ENCODE assay signal across 8 cellular contexts in the genomic region with DNA sequence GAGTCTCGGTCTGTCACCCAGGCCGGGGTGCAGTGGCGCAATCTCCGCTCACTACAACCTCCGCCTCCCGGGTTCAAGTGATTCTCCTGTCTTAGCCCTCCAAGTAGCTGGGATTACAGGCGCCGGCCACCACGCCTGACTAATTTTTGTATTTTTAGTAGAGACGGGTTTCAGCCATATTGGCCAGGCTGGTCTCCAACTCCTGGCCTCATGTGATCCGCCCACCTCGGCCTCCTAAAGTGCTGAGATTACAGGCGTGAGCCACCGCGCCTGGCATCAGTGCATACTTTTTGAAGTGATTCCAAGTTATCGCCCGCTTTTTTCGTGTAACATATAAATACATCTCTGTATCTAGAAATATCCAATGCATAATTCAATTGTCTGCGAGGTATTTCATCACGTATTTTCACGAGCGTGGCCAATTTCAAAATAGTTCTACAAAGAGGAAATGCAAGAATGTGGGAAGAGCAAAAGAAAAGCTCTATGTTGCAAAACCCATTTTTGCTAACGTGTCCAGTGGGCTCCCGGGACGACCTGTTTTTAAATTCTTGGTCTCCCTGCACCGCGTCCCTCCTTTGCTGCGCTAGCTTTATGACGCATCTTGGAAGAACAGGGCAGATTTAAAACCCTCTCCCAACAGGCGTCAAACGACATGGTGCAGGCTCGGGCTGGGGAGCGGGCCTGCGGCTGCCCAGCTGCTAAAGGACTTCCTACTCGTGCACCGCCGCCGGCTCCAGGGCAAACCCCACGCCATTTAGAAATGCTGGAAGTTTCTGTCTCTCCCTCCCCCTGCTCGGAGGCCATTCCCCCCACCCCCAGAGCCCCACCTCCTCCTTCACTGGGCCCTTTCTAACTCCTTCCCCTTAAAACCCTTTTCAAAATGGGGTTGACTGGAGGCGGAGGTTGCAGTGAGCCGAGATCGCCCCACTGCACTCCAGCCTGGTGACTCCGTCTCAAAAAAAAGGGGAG. TPM values are rescaled to one million over a fixed set of nuclear protein-coding genes. Genes with fewer than 3 reads are reported as not detected.
DNase-seq lines count a peak whose midpoint lies in the region; ATAC-seq and TF ChIP-seq lines count a peak whose summit lies in the region.

No MANE protein-coding gene starts in this region.

- H3K27ac ChIP-seq in CD8-positive, alpha-beta T cell (ENCODE audit: low read depth, low read length): no peak overlapping the region
- peak overlapping the region; percentile 86 for H3K27ac ChIP-seq in foreskin keratinocyte
- peak overlapping the region; percentile 72 for H3K27ac ChIP-seq in naive thymus-derived CD4-positive, alpha-beta T cell (ENCODE audit: low read depth, low read length)

- no peaks in the 10 kb centered on the region for H3K36me3 ChIP-seq in CD8-positive, alpha-beta T cell (ENCODE audit: insufficient read depth, low read length)
- H3K36me3 ChIP-seq in naive thymus-derived CD4-positive, alpha-beta T cell (ENCODE audit: control insufficient read depth in 2 of 3, insufficient read depth in 3 of 3, low read length in 3 of 3): peaks cover 0 to 5% (median 0%) of the 10 kb centered on the region in 3 experiments

- POLR2A ChIA-PET in CD8-positive, alpha-beta T cell (lab: Charles Lee): interaction anchor here (0.6 to 3.9 kb wide), 6 partner anchors 18 to 41 kb away, joined by 3 to 22 read pairs (median 6); no protein-coding TSS in a partner anchor
- POLR2A ChIA-PET in activated CD8-positive, alpha-beta T cell treated with anti-CD3 and anti-CD28 coated beads for 36 hours (lab: Charles Lee): interaction anchor here (0.5 to 1.5 kb wide), 4 partner anchors 10 to 631 kb away, joined by 3 to 5 read pairs (median 4); partner anchors contain the start of gene PAXBP1
- POLR2A ChIA-PET in naive thymus-derived CD4-positive, alpha-beta T cell (lab: Charles Lee): interaction anchor here (0.5 to 3.9 kb wide), 7 partner anchors 17 to 715 kb away, joined by 3 to 35 read pairs (median 6); partner anchors contain the start of gene IFNAR1

- no peaks in the 10 kb centered on the region for H3K9me3 Mint-ChIP-seq in CD8-positive, alpha-beta T cell
- no peaks in the 10 kb centered on the region for H3K9me3 Mint-ChIP-seq in HFFc6
- no peaks in the 10 kb centered on the region for H3K9me3 Mint-ChIP-seq in activated CD8-positive, alpha-beta T cell treated with anti-CD3 and anti-CD28 coated beads for 36 hours
- H3K9me3 Mint-ChIP-seq in naive thymus-derived CD4-positive, alpha-beta T cell: peaks cover 0 to 3% (median 0%) of the 10 kb centered on the region in 11 donors

- peak overlapping the region; percentile 50 for H3K4me3 ChIP-seq in CD8-positive, alpha-beta T cell (ENCODE audit: low read depth, low read length)
- H3K4me3 ChIP-seq in naive thymus-derived CD4-positive, alpha-beta T cell (ENCODE audit: low read length): peak overlapping the region; percentile 37

- H3K4me3 Mint-ChIP-seq in CD8-positive, alpha-beta T cell: peak overlapping the region; percentile 81
- peak overlapping the region; percentile 83 for H3K4me3 Mint-ChIP-seq in HFFc6
- H3K4me3 Mint-ChIP-seq in activated CD8-positive, alpha-beta T cell treated with anti-CD3 and anti-CD28 coated beads for 36 hours: peak overlapping the region; percentile 56
- H3K4me3 Mint-ChIP-seq in naive thymus-derived CD4-positive, alpha-beta T cell: peak overlapping the region; percentile 66 to 94 (median 81)

- peaks cover 37% of the 10 kb centered on the region for H3K4me1 ChIP-seq in CD8-positive, alpha-beta T cell (ENCODE audit: insufficient read depth, low read length)
- peaks cover 32% of the 10 kb centered on the region for H3K4me1 ChIP-seq in foreskin keratinocyte
- peaks cover 16 to 25% of the 10 kb centered on the region in 2 donors for H3K4me1 ChIP-seq in naive thymus-derived CD4-positive, alpha-beta T cell (ENCODE audit: control insufficient read depth in 2 of 2, insufficient read depth in 2 of 2, low read length in 2 of 2)

- H3K9me3 ChIP-seq in CD8-positive, alpha-beta T cell (ENCODE audit: low read length): no peaks in the 10 kb centered on the region
- H3K9me3 ChIP-seq in naive thymus-derived CD4-positive, alpha-beta T cell (ENCODE audit: control insufficient read depth in 2 of 3, low read length in 3 of 3): no peaks in the 10 kb centered on the region

- H3K27ac Mint-ChIP-seq in CD8-positive, alpha-beta T cell: peak overlapping the region; percentile 80
- peak overlapping the region; percentile 89 for H3K27ac Mint-ChIP-seq in HFFc6
- H3K27ac Mint-ChIP-seq in activated CD8-positive, alpha-beta T cell treated with anti-CD3 and anti-CD28 coated beads for 36 hours: peak overlapping the region; percentile 69
- H3K27ac Mint-ChIP-seq in naive thymus-derived CD4-positive, alpha-beta T cell: peak overlapping the region; percentile 44 to 95 (median 82)

- H3K36me3 Mint-ChIP-seq in CD8-positive, alpha-beta T cell: no peaks in the 10 kb centered on the region
- peaks cover 14% of the 10 kb centered on the region; the same call in 1 of the 2 replicates for H3K36me3 Mint-ChIP-seq in HFFc6 (ENCODE audit: low read depth)
- peaks cover 3% of the 10 kb centered on the region for H3K36me3 Mint-ChIP-seq in activated CD8-positive, alpha-beta T cell treated with anti-CD3 and anti-CD28 coated beads for 36 hours (ENCODE audit: low read depth)
- peaks cover 0 to 6% (median 0%) of the 10 kb centered on the region in 5 donors for H3K36me3 Mint-ChIP-seq in naive thymus-derived CD4-positive, alpha-beta T cell

- ATAC-seq in CD8-positive, alpha-beta T cell: peak; percentile 50
- ATAC-seq in activated CD8-positive, alpha-beta T cell treated with anti-CD3 and anti-CD28 coated beads for 36 hours: peak; percentile 10
- ATAC-seq in foreskin keratinocyte (peak; percentile 67), HG02852 (IDR thresholded peaks at IDR 0.05; ENCODE audit: unreplicated experiment) (no peak), GM21515 (IDR thresholded peaks at IDR 0.05; ENCODE audit: unreplicated experiment) (no peak)
- peak; percentile 51 for ATAC-seq in naive thymus-derived CD4-positive, alpha-beta T cell

- no peaks in the 10 kb centered on the region for H3K27me3 Mint-ChIP-seq in CD8-positive, alpha-beta T cell (ENCODE audit: low read depth)
- no peaks in the 10 kb centered on the region for H3K27me3 Mint-ChIP-seq in HFFc6 (ENCODE audit: insufficient read depth)
- peaks cover 11% of the 10 kb centered on the region for H3K27me3 Mint-ChIP-seq in activated CD8-positive, alpha-beta T cell treated with anti-CD3 and anti-CD28 coated beads for 36 hours
- H3K27me3 Mint-ChIP-seq in naive thymus-derived CD4-positive, alpha-beta T cell: peaks cover 0 to 74% (median 0%) of the 10 kb centered on the region in 5 donors

- intact Hi-C loops in CD8-positive, alpha-beta T cell (cut with DNase I, micrococcal nuclease): loop anchor here (1.0 to 2.0 kb wide), 3 partner anchors 17 to 41 kb away; no protein-coding TSS in a partner anchor
- intact Hi-C loops in activated CD8-positive, alpha-beta T cell treated with anti-CD3 and anti-CD28 coated beads for 36 hours (cut with micrococcal nuclease): loop anchor here (5.0 kb wide), 1 partner anchor 35 kb away; no protein-coding TSS in a partner anchor
- intact Hi-C loops in naive thymus-derived CD4-positive, alpha-beta T cell (cut with micrococcal nuclease): loop anchor here (2.0 to 10.0 kb wide), 5 partner anchors 17 to 627 kb away; partner anchors contain the start of genes IFNAR1 (in 1 of the 2), PAXBP1 (in 1 of the 2) and TMEM50B (in 1 of the 2)

- CTCF ChIA-PET in CD8-positive, alpha-beta T cell (lab: Charles Lee): interaction anchor here (0.9 to 1.5 kb wide), 3 partner anchors 17 to 43 kb away, joined by 3 to 4 read pairs (median 3); no protein-coding TSS in a partner anchor
- CTCF ChIA-PET in activated CD8-positive, alpha-beta T cell treated with anti-CD3 and anti-CD28 coated beads for 36 hours (lab: Charles Lee): interaction anchor here (1.2 to 1.5 kb wide), 3 partner anchors 41 to 205 kb away, joined by 4 to 5 read pairs (median 4); no protein-coding TSS in a partner anchor
- CTCF ChIA-PET in naive thymus-derived CD4-positive, alpha-beta T cell (lab: Charles Lee): interaction anchor here (1.0 kb wide), 1 partner anchor 41 kb away, joined by 3 read pairs; no protein-coding TSS in a partner anchor

- peak in 2 of 7 experiments; percentile 19 to 58 for DNase-seq in CD8-positive, alpha-beta T cell
- DNase-seq in HFFc6: peak; percentile 65
- DNase-seq in activated CD8-positive, alpha-beta T cell treated with anti-CD3 and anti-CD28 coated beads for 36 hours: no peak
- DNase-seq in foreskin keratinocyte: peak in 1 of 2 donors; percentile 69
- peak in 5 of 9 donors; percentile 22 to 44 (median 36) for DNase-seq in naive thymus-derived CD4-positive, alpha-beta T cell
- DNase-seq in NCI-H2107 treated with DMSO at 0.1 percent for 48 hours (lab: John Stamatoyannopoulos, UW; ENCODE audit: unreplicated experiment): no peak

- TF ChIP-seq CTCF in CD8-positive, alpha-beta T cell (IDR thresholded peaks at IDR 0.05): no peak
- TF ChIP-seq CTCF in HFFc6 (IDR thresholded peaks at IDR 0.05) (no peak), foreskin keratinocyte (conservative IDR thresholded peaks at IDR 0.05) (no peak)
- TF ChIP-seq CTCF in activated CD8-positive, alpha-beta T cell treated with anti-CD3 and anti-CD28 coated beads for 36 hours (IDR thresholded peaks at IDR 0.05): no peak

- no peaks in the 10 kb centered on the region for H3K27me3 ChIP-seq in CD8-positive, alpha-beta T cell (ENCODE audit: insufficient read depth, low read length)
- no peaks in the 10 kb centered on the region for H3K27me3 ChIP-seq in foreskin keratinocyte
- no peaks in the 10 kb centered on the region for H3K27me3 ChIP-seq in naive thymus-derived CD4-positive, alpha-beta T cell (ENCODE audit: control insufficient read depth in 2 of 2, insufficient read depth in 2 of 2, low read length in 2 of 2)

- peaks cover 47% of the 10 kb centered on the region for H3K4me1 Mint-ChIP-seq in CD8-positive, alpha-beta T cell (ENCODE audit: low read depth)
- H3K4me1 Mint-ChIP-seq in HFFc6 (ENCODE audit: low read depth): peaks cover 40% of the 10 kb centered on the region
- peaks cover 33% of the 10 kb centered on the region for H3K4me1 Mint-ChIP-seq in activated CD8-positive, alpha-beta T cell treated with anti-CD3 and anti-CD28 coated beads for 36 hours (ENCODE audit: low read depth)
- peaks cover 27 to 56% (median 45%) of the 10 kb centered on the region in 7 donors for H3K4me1 Mint-ChIP-seq in naive thymus-derived CD4-positive, alpha-beta T cell

RNA-seq across cellular contexts. Expression of gene IFNGR2, which starts 0.9 kb away (rescaled TPM):
- total RNA-seq in CD8-positive, alpha-beta T cell: 10 to 100 TPM; 10.1 to 10.7 TPM
- total RNA-seq in HFFc6 (2021; fragmentation: NEBNext Ultra II Directional; extraction: Animal tissue kit (Norgen Biotek cat#: 25700)): 10 to 100 TPM; 51.2 to 68.6 (median 64.2) TPM
- total RNA-seq in activated CD8-positive, alpha-beta T cell treated with anti-CD3 and anti-CD28 coated beads for 36 hours: 1 to 10 TPM; 7.8 to 9.8 TPM
- total RNA-seq in foreskin keratinocyte: 90.0 and 93.6 TPM in 2 replicates
- 82.1 and 87.0 TPM in 2 replicates for polyA plus RNA-seq in foreskin keratinocyte
- total RNA-seq in naive thymus-derived CD4-positive, alpha-beta T cell: 10 to 100 TPM in 4 of 5 experiments, 1 to 10 TPM in 1; 9.1 to 80.5 (median 33.7) TPM
- polyA plus RNA-seq in naive thymus-derived CD4-positive, alpha-beta T cell: 10 to 100 TPM; 29.8 to 39.2 TPM

Comparison
In these comparisons a context has a peak if more than half of its experiments do, and no peak if none do; other contexts are left out.
1. ATAC-seq: peak in CD8-positive, alpha-beta T cell (single experiment), activated CD8-positive, alpha-beta T cell treated with anti-CD3 and anti-CD28 coated beads for 36 hours (single experiment), foreskin keratinocyte (single experiment) and naive thymus-derived CD4-positive, alpha-beta T cell (single experiment); none in HG02852 (single experiment) and GM21515 (single experiment).
2. DNase-seq: peak in HFFc6 (single experiment) and naive thymus-derived CD4-positive, alpha-beta T cell (5 of 9); none in activated CD8-positive, alpha-beta T cell treated with anti-CD3 and anti-CD28 coated beads for 36 hours (single experiment) and NCI-H2107 treated with DMSO at 0.1 percent for 48 hours (single experiment).
3. Peak in every context shown above with its lines, with median percentiles within 50 percentile points of each other: H3K27ac Mint-ChIP-seq and H3K4me3 Mint-ChIP-seq.